ENCODE assay signal across 2 cellular contexts in the genomic region with DNA sequence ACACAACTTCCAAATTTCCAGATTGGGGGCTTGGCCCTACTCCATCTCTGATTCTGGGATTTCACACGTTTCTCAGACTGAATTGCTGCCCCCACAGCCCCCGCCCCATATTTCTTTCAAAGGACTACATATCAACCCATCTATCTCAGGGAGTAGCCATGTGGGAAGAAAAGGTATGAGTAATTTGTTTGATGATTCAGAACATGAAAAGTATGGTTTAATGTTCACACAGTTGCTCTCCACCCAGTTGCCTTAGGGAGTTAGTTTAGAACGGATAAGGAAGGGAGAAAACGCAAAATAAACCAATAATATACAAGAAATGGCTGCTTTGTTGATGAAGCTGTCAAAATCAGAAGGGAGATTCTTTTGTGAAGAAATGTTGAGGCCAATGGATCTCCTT.
TF ChIP-seq lines count a peak whose summit lies in the region.

No MANE protein-coding gene starts in this region.

TF ChIP-seq in GM23338, 12 proteins besides CTCF, POLR2A, EP300 and RAD21 (continued from another document):
- TF ChIP-seq REST (IDR thresholded peaks at IDR 0.05; ENCODE audit: unreplicated experiment) (no peak), CREB1 (CRISPR knock-in tag; IDR thresholded peaks at IDR 0.05; ENCODE audit: low read depth) (no peak), NANOG (IDR thresholded peaks at IDR 0.05; ENCODE audit: borderline replicate concordance) (no peak), ZNF331 (CRISPR knock-in tag; IDR thresholded peaks at IDR 0.05; ENCODE audit: low read depth) (no peak), EZH2 (IDR thresholded peaks at IDR 0.05; ENCODE audit: low read depth, unreplicated experiment) (no peak), POLR2AphosphoS5 (IDR thresholded peaks at IDR 0.05; ENCODE audit: low read depth) (no peak), ZNF114 (CRISPR knock-in tag; IDR thresholded peaks at IDR 0.05) (no peak)
- TF ChIP-seq, protein P1, sequence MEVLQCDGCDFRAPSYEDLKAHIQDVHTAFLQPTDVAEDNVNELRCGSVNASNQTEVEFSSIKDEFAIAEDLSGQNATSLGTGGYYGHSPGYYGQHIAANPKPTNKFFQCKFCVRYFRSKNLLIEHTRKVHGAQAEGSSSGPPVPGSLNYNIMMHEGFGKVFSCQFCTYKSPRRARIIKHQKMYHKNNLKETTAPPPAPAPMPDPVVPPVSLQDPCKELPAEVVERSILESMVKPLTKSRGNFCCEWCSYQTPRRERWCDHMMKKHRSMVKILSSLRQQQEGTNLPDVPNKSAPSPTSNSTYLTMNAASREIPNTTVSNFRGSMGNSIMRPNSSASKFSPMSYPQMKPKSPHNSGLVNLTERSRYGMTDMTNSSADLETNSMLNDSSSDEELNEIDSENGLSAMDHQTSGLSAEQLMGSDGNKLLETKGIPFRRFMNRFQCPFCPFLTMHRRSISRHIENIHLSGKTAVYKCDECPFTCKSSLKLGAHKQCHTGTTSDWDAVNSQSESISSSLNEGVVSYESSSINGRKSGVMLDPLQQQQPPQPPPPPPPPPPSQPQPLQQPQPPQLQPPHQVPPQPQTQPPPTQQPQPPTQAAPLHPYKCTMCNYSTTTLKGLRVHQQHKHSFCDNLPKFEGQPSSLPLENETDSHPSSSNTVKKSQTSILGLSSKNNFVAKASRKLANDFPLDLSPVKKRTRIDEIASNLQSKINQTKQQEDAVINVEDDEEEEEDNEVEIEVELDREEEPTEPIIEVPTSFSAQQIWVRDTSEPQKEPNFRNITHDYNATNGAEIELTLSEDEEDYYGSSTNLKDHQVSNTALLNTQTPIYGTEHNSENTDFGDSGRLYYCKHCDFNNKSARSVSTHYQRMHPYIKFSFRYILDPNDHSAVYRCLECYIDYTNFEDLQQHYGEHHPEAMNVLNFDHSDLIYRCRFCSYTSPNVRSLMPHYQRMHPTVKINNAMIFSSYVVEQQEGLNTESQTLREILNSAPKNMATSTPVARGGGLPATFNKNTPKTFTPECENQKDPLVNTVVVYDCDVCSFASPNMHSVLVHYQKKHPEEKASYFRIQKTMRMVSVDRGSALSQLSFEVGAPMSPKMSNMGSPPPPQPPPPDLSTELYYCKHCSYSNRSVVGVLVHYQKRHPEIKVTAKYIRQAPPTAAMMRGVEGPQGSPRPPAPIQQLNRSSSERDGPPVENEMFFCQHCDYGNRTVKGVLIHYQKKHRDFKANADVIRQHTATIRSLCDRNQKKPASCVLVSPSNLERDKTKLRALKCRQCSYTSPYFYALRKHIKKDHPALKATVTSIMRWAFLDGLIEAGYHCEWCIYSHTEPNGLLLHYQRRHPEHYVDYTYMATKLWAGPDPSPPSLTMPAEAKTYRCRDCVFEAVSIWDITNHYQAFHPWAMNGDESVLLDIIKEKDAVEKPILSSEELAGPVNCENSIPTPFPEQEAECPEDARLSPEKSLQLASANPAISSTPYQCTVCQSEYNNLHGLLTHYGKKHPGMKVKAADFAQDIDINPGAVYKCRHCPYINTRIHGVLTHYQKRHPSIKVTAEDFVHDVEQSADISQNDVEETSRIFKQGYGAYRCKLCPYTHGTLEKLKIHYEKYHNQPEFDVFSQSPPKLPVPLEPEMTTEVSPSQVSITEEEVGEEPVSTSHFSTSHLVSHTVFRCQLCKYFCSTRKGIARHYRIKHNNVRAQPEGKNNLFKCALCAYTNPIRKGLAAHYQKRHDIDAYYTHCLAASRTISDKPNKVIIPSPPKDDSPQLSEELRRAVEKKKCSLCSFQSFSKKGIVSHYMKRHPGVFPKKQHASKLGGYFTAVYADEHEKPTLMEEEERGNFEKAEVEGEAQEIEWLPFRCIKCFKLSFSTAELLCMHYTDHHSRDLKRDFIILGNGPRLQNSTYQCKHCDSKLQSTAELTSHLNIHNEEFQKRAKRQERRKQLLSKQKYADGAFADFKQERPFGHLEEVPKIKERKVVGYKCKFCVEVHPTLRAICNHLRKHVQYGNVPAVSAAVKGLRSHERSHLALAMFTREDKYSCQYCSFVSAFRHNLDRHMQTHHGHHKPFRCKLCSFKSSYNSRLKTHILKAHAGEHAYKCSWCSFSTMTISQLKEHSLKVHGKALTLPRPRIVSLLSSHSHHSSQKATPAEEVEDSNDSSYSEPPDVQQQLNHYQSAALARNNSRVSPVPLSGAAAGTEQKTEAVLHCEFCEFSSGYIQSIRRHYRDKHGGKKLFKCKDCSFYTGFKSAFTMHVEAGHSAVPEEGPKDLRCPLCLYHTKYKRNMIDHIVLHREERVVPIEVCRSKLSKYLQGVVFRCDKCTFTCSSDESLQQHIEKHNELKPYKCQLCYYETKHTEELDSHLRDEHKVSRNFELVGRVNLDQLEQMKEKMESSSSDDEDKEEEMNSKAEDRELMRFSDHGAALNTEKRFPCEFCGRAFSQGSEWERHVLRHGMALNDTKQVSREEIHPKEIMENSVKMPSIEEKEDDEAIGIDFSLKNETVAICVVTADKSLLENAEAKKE (CRISPR knock-in tag; IDR thresholded peaks at IDR 0.05): no peak
TF ChIP-seq in GM23338: peak in this region for 0.

TF ChIP-seq in SK-N-SH treated with all-trans-retinoic acid at 6 μM for 48 hours, 23 proteins besides CTCF, POLR2A, EP300 and RAD21 (continued from another document):
- TF ChIP-seq CSRNP3 (CRISPR knock-in tag; IDR thresholded peaks at IDR 0.05) (no peak), ZNF8 (CRISPR knock-in tag; IDR thresholded peaks at IDR 0.05) (no peak), OSR1 (CRISPR knock-in tag; IDR thresholded peaks at IDR 0.05) (no peak), PPARA (CRISPR knock-in tag; IDR thresholded peaks at IDR 0.05; ENCODE audit: borderline replicate concordance) (no peak), POU6F1 (CRISPR knock-in tag; IDR thresholded peaks at IDR 0.05; ENCODE audit: borderline replicate concordance, low read depth) (no peak), ZNF70 (CRISPR knock-in tag; IDR thresholded peaks at IDR 0.05) (no peak), CREB5 (CRISPR knock-in tag; IDR thresholded peaks at IDR 0.05; ENCODE audit: low read depth) (no peak), SNAI2 (CRISPR knock-in tag; IDR thresholded peaks at IDR 0.05) (no peak), GLIS3 (CRISPR knock-in tag; IDR thresholded peaks at IDR 0.05) (no peak), ESRRG (CRISPR knock-in tag; IDR thresholded peaks at IDR 0.05) (no peak)
